In the genomic region with DNA sequence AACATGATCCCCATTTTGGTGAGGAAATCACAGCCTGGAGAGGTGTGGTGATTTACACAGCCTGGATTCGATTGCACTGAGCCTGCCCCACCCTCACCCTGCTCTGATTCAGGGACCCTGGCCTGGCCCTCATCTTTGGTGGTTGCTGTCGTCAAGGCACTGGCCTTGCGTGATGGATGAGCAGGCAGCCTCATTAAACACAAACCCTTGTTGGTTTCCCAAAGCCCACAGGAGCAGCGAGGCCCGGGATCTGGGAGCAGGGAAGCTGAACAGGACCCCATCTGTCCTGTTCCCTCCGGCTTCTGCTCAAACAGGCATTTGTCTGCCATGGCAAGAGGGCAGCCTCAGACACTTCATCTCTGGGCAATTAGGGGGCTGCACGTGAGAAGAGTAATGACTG, we compare ENCODE assay signal across 1 cellular context.
TF ChIP-seq lines count a peak whose summit lies in the region.

No MANE protein-coding gene starts in this region.

TF ChIP-seq in HEK293, 187 proteins besides CTCF, POLR2A, EP300 and RAD21 (continued from another document):
- TF ChIP-seq ZEB2 (tag by site-specific recombination; IDR thresholded peaks at IDR 0.05): no peak
- TF ChIP-seq ZNF544 (tag by site-specific recombination; IDR thresholded peaks at IDR 0.05): no peak
- TF ChIP-seq, protein P1, sequence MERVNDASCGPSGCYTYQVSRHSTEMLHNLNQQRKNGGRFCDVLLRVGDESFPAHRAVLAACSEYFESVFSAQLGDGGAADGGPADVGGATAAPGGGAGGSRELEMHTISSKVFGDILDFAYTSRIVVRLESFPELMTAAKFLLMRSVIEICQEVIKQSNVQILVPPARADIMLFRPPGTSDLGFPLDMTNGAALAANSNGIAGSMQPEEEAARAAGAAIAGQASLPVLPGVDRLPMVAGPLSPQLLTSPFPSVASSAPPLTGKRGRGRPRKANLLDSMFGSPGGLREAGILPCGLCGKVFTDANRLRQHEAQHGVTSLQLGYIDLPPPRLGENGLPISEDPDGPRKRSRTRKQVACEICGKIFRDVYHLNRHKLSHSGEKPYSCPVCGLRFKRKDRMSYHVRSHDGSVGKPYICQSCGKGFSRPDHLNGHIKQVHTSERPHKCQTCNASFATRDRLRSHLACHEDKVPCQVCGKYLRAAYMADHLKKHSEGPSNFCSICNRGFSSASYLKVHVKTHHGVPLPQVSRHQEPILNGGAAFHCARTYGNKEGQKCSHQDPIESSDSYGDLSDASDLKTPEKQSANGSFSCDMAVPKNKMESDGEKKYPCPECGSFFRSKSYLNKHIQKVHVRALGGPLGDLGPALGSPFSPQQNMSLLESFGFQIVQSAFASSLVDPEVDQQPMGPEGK (tag by site-specific recombination; IDR thresholded peaks at IDR 0.05): no peak
- no peak for TF ChIP-seq ZNF792 (tag by site-specific recombination; IDR thresholded peaks at IDR 0.05)
